In genomic region chr3:165194477-165195135, GRCh38 we compare ENCODE assay signal across 1 cellular context.
TF ChIP-seq lines count a peak whose summit lies in the region.

No MANE protein-coding gene starts in this region.

TF ChIP-seq in SK-N-SH, 30 proteins besides CTCF, POLR2A, EP300 and RAD21 (continued from another document):
- TF ChIP-seq USF2 (IDR thresholded peaks at IDR 0.05; ENCODE audit: borderline replicate concordance, low read depth, low read length) (no peak), FOXJ3 (CRISPR knock-in tag; IDR thresholded peaks at IDR 0.05) (no peak), RCOR1 (IDR thresholded peaks at IDR 0.05; ENCODE audit: low read length) (no peak), TAF1 (IDR thresholded peaks at IDR 0.05; ENCODE audit: borderline replicate concordance, low read depth, low read length) (no peak), YY1 (IDR thresholded peaks at IDR 0.05; ENCODE audit: low read depth) (no peak), PBX3 (IDR thresholded peaks at IDR 0.05) (no peak), ELF1 (IDR thresholded peaks at IDR 0.05) (no peak), POLR2AphosphoS5 (IDR thresholded peaks at IDR 0.05; ENCODE audit: low read depth, low read length) (no peak)
